In genomic region chr19:54084410-54084809, GRCh38 we compare ENCODE assay signal across 11 cellular contexts. TPM values are rescaled to one million over a fixed set of nuclear protein-coding genes. Genes with fewer than 3 reads are reported as not detected.
"Had no signal": no experiment of that assay in that cellular context is flagged by ENCODE, and none has a peak within 500 bp of the region (broad histone marks: within the 10 kb centered on the region; RNA-seq: fewer than 3 reads in every experiment).

No MANE protein-coding gene starts in this region.

- H2AFZ ChIP-seq: GM23248 had no signal

- H3K36me3 ChIP-seq: HAP-1 had no signal

- H3K4me1 ChIP-seq: HAP-1 had no signal

- FAIRE-seq: H1, HTR-8/SVneo had no signal

- ATAC-seq: HCT116 had no signal

- H3K4me2 ChIP-seq: KMS-11 had no signal

- H3K36me3 Mint-ChIP-seq: IgD-negative memory B cell had no signal

- H3K4me1 Mint-ChIP-seq: IgD-negative memory B cell had no signal

- H3K4me3 Mint-ChIP-seq: HFFc6, IgD-negative memory B cell had no signal

- H3K4me3 ChIP-seq: GM23248, HAP-1 had no signal

- H3K27ac Mint-ChIP-seq: HFFc6, IgD-negative memory B cell had no signal

- H3K9me3 ChIP-seq: HAP-1 had no signal

- DNase-seq: GM23248, H7, HFFc6, KBM-7 had no signal

- H3K27ac ChIP-seq: GM23248, KMS-11 had no signal

RNA-seq across cellular contexts. Expression of gene TARM1, which starts 3.2 kb away (rescaled TPM):
- total RNA-seq: GM23248, H1, H7, HFFc6, HT-29 had no signal
- polyA plus RNA-seq: GM23248, H1, IgD-negative memory B cell had no signal

RNA-seq across cellular contexts. Expression of gene OSCAR, which starts 16.2 kb away (rescaled TPM):
- total RNA-seq: HT-29 had no signal

RNA-seq across cellular contexts. Expression of gene VSTM1, which starts 20.7 kb away (rescaled TPM):
- total RNA-seq: GM23248, H7, HT-29 had no signal
- polyA plus RNA-seq: GM23248, IgD-negative memory B cell had no signal
